2 cellular contexts compared by ENCODE assay signal in genomic region chr11:93807980-93808379, GRCh38.
TF ChIP-seq lines count a peak whose summit lies in the region.

No MANE protein-coding gene starts in this region.

TF ChIP-seq in HEK293, 187 proteins besides CTCF, POLR2A, EP300 and RAD21:
- TF ChIP-seq ZNF121 (tag by site-specific recombination; IDR thresholded peaks at IDR 0.05) (0 out of 2 replicates have a peak, but pooled peaks have one; percentile 10), ZBTB21 (tag by site-specific recombination; IDR thresholded peaks at IDR 0.05) (no peak), HOXC10 (CRISPR knock-in tag; IDR thresholded peaks at IDR 0.05) (no peak)

TF ChIP-seq in K562, 482 proteins besides CTCF, POLR2A, EP300 and RAD21:
- TF ChIP-seq FOXM1 (IDR thresholded peaks at IDR 0.05; ENCODE audit: low read depth) (no peak), FOXM1 (CRISPR knock-in tag; IDR thresholded peaks at IDR 0.05; ENCODE audit: low read depth) (no peak), ZNF121 (CRISPR knock-in tag; conservative IDR thresholded peaks at IDR 0.05) (peak; percentile 85), ARID4B (CRISPR knock-in tag; IDR thresholded peaks at IDR 0.05) (no peak), TGIF2 (CRISPR knock-in tag; IDR thresholded peaks at IDR 0.05) (no peak), JUN (IDR thresholded peaks at IDR 0.05; ENCODE audit: borderline replicate concordance, low read depth, low read length) (no peak), JUN (CRISPR knock-in tag; IDR thresholded peaks at IDR 0.05; ENCODE audit: borderline replicate concordance) (no peak), CBX5 (IDR thresholded peaks at IDR 0.05; ENCODE audit: borderline replicate concordance, low read depth) (no peak)
